23 cellular contexts compared by ENCODE assay signal in the genomic region with DNA sequence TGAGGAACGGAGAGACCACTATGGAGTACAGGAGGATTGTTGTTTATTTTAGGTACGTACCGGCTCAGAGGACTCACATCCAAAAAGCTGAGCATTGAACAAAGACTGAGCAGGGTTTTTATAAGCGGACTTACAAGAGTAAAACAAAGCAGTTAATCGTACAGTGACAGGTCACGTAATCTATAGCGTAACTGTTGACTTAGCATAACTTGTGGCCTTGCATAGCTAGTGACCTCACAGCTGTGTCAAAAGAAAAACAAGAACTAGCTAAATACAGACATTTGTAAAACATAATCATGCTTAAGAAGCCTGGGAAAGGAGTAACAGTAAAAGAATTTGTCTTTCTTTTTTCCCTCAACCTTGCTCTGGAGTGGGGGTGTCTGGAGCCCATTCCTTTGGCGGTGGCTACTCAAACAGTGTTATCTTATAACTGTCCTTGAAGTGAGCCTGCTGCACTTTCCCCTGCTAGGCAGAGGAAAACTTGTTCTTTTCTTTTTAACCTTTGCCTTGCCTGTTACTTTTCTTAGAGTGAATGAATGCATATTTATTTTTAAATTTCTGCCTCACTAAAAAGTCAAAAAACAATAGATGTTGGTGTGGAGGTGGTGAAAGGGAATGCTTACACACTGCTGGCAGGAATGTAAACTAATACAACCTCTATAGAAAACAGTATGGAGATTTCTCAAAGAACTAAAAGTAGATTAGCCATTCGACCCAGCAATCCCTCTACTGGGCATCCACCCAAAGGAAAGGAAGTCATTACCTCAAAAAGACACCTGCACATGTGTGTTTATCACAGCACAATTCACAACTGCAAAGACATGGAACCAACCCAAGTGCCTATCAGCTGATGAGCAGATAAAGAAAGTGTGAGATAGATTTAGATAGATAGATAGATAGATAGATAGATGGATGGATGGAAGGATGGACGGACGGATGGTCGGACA.
DNase-seq lines count a peak whose midpoint lies in the region; ATAC-seq and FAIRE-seq lines count a peak whose summit lies in the region.
"Had no signal": no experiment of that assay in that cellular context is flagged by ENCODE, and none has a peak within 500 bp of the region (broad histone marks: within the 10 kb centered on the region; RNA-seq: fewer than 3 reads in every experiment).

No MANE protein-coding gene starts in this region.

- no peak overlapping the region for H2AFZ ChIP-seq in mesenchymal stem cell (ENCODE audit: low read depth, low read length)
- no peak overlapping the region for H2AFZ ChIP-seq in trophoblast cell (ENCODE audit: insufficient read depth, low read length, poor library complexity)

- H3K4ac ChIP-seq in mesenchymal stem cell (ENCODE audit: low read depth in 1 of 2, low read length in 2 of 2) (no peak overlapping the region), trophoblast cell (ENCODE audit: low read depth, low read length) (no peak overlapping the region)

- H3K27me3 ChIP-seq in mesenchymal stem cell (ENCODE audit: control insufficient read depth in 1 of 2, insufficient read depth in 1 of 2, low read length in 2 of 2) (peaks cover 22 to 32% of the 10 kb centered on the region in 2 experiments), trophoblast cell (ENCODE audit: insufficient read depth, low read length) (no peaks in the 10 kb centered on the region)
- H3K27me3 ChIP-seq: SJCRH30 had no signal

- H3K27ac ChIP-seq in mesenchymal stem cell (ENCODE audit: low read length, poor library complexity, severe bottlenecking) (no peak overlapping the region), trophoblast cell (ENCODE audit: low read depth, low read length) (no peak overlapping the region)
- H3K27ac ChIP-seq: KMS-11, SJCRH30, suprapubic skin had no signal

- H3K18ac ChIP-seq in mesenchymal stem cell (ENCODE audit: low read depth in 1 of 2, low read length in 2 of 2): no peak overlapping the region
- no peak overlapping the region for H3K18ac ChIP-seq in trophoblast cell (ENCODE audit: low read length)

- no peak overlapping the region for H3K9ac ChIP-seq in mesenchymal stem cell (ENCODE audit: low read length)
- H3K9ac ChIP-seq in trophoblast cell (ENCODE audit: low read length): no peak overlapping the region
- H3K9ac ChIP-seq: KMS-11 had no signal

- H3K14ac ChIP-seq in mesenchymal stem cell (ENCODE audit: low read length in 2 of 2) (no peak overlapping the region), trophoblast cell (ENCODE audit: low read length) (no peak overlapping the region)

- intact Hi-C loops in sciatic nerve (cut with DNase I): no loop called here

- H2BK120ac ChIP-seq in mesenchymal stem cell (ENCODE audit: low read depth, low read length): no peak overlapping the region
- no peak overlapping the region for H2BK120ac ChIP-seq in trophoblast cell (ENCODE audit: insufficient read depth, low read length, poor library complexity)

- no peak overlapping the region for H4K91ac ChIP-seq in mesenchymal stem cell (ENCODE audit: low read length)
- no peak overlapping the region for H4K91ac ChIP-seq in trophoblast cell (ENCODE audit: low read depth, low read length)

- H2AK5ac ChIP-seq in mesenchymal stem cell (ENCODE audit: low read length, severe bottlenecking) (no peak overlapping the region), trophoblast cell (ENCODE audit: low read length) (no peak overlapping the region)

- no peaks in the 10 kb centered on the region for H3K36me3 ChIP-seq in mesenchymal stem cell (ENCODE audit: control insufficient read depth in 1 of 2, insufficient read depth in 2 of 2, low read depth in 1 of 2, low read length in 2 of 2)
- no peaks in the 10 kb centered on the region for H3K36me3 ChIP-seq in trophoblast cell (ENCODE audit: control insufficient read depth in 1 of 2, insufficient read depth in 2 of 2, low read length in 2 of 2)
- H3K36me3 ChIP-seq: SJCRH30, suprapubic skin had no signal

- H2BK12ac ChIP-seq in mesenchymal stem cell (ENCODE audit: low read length in 2 of 2) (no peak overlapping the region), trophoblast cell (ENCODE audit: low read length) (no peak overlapping the region)

- no peaks in the 10 kb centered on the region for H3K4me1 ChIP-seq in mesenchymal stem cell (ENCODE audit: control insufficient read depth, insufficient read depth, low read depth, low read length)
- H3K4me1 ChIP-seq in trophoblast cell (ENCODE audit: control insufficient read depth in 1 of 2, insufficient read depth in 2 of 2, low read length in 2 of 2): no peaks in the 10 kb centered on the region
- H3K4me1 ChIP-seq: SJCRH30, suprapubic skin had no signal

- H3K79me2 ChIP-seq in trophoblast cell (ENCODE audit: control insufficient read depth, insufficient read depth, low read length, poor library complexity): no peaks in the 10 kb centered on the region

- no peak overlapping the region for H3K4me2 ChIP-seq in mesenchymal stem cell (ENCODE audit: low read length, poor library complexity, severe bottlenecking)
- no peak overlapping the region for H3K4me2 ChIP-seq in trophoblast cell (ENCODE audit: low read length)
- H3K4me2 ChIP-seq: KMS-11 had no signal

- H4K8ac ChIP-seq in mesenchymal stem cell (ENCODE audit: low read length): no peak overlapping the region
- no peak overlapping the region for H4K8ac ChIP-seq in trophoblast cell (ENCODE audit: low read depth, low read length)

- H3K9me3 ChIP-seq in mesenchymal stem cell (ENCODE audit: control insufficient read depth, low read length) (no peaks in the 10 kb centered on the region), trophoblast cell (ENCODE audit: insufficient read depth, low read depth, low read length) (peaks cover 3% of the 10 kb centered on the region)
- H3K9me3 ChIP-seq: mucosa of descending colon, SJCRH30, suprapubic skin had no signal

- H2BK15ac ChIP-seq in mesenchymal stem cell (ENCODE audit: low read depth, poor library complexity, severe bottlenecking): no peak overlapping the region

- FAIRE-seq in HTR-8/SVneo (lab: Jason Lieb, UNC): peak; percentile 31

- H3K4me3 ChIP-seq in mesenchymal stem cell (ENCODE audit: insufficient read depth in 1 of 2, low read depth in 1 of 2, low read length in 2 of 2): no peak overlapping the region
- H3K4me3 ChIP-seq in trophoblast cell (ENCODE audit: low read depth, low read length): no peak overlapping the region
- H3K4me3 ChIP-seq: mucosa of descending colon, SJCRH30, suprapubic skin had no signal

- H2BK5ac ChIP-seq in mesenchymal stem cell (ENCODE audit: low read depth, low read length, poor library complexity, severe bottlenecking) (no peak overlapping the region), trophoblast cell (ENCODE audit: low read depth, low read length, poor library complexity) (no peak overlapping the region)

- WGBS in mesenchymal stem cell: 86% methylated on average over 9 of the region's 12 CpGs
- WGBS in trophoblast cell (ENCODE audit: extremely low coverage, insufficient coverage, insufficient read length): no CpG with 5 or more reads among the region's 12 CpGs

- ATAC-seq in sciatic nerve (no peak), HG02678 (IDR thresholded peaks at IDR 0.05; ENCODE audit: unreplicated experiment) (no peak)
- ATAC-seq: activated CD8-positive, alpha-beta T cell treated with anti-CD3 and anti-CD28 coated beads, Interleukin-2, amount 10 ng/mL, durations not matched to agents 7 days and 5 days; left lobe of liver; mucosa of descending colon; WTC11 had no signal

- H3K23ac ChIP-seq in mesenchymal stem cell (ENCODE audit: low read length in 2 of 2) (no peak overlapping the region), trophoblast cell (ENCODE audit: low read length) (no peak overlapping the region)

- DNase-seq in COR-L47 (lab: John Stamatoyannopoulos, UW) (peak; percentile 14), HTR-8/SVneo (ENCODE audit: insufficient read length, low spot score) (no peak), astrocyte of the hippocampus (ENCODE audit: low read depth, low spot score) (peak; percentile 37), mesenchymal stem cell (peak; percentile 38), trophoblast cell (no peak), sciatic nerve (ENCODE audit: low spot score) (no peak)
- DNase-seq: activated CD8-positive, alpha-beta T cell treated with anti-CD3 and anti-CD28 coated beads, Interleukin-2, amount 10 ng/mL, durations not matched to agents 7 days and 5 days; activated naive CD4-positive, alpha-beta T cell treated with anti-CD3 and anti-CD28 coated beads for 36 hours; activated T-cell treated with anti-CD3 and anti-CD28 coated beads, Interleukin-2, amount 50 U/mL, for 24 hours; CD4-positive, alpha-beta memory T cell; DND-41; mucosa of descending colon; NCI-H1048; NCI-H2107; NCI-H526 treated with DMSO at 0.1 percent for 48 hours; OCI-M1; SJCRH30; stimulated activated CD4-positive, alpha-beta T cell treated with anti-CD3 and anti-CD28 coated beads, Interleukin-12 subunit alpha, Interleukin-12 subunit beta, amount 100 ng/mL, for 4 hours had no signal

- H3K79me1 ChIP-seq in mesenchymal stem cell (replicated peaks; ENCODE audit: low read length, poor library complexity, severe bottlenecking): no peaks in the 10 kb centered on the region
- no peaks in the 10 kb centered on the region for H3K79me1 ChIP-seq in trophoblast cell (ENCODE audit: low read length)

- H4K12ac ChIP-seq in trophoblast cell (ENCODE audit: low read depth, low read length): no peak overlapping the region

Comparison
In these comparisons a context has a peak if more than half of its experiments do, and no peak if none do; other contexts are left out.
1. DNase-seq: peak in COR-L47 (single experiment), astrocyte of the hippocampus (single experiment) and mesenchymal stem cell (single experiment); none in HTR-8/SVneo (single experiment), trophoblast cell (0 of 2) and sciatic nerve (single experiment).